ENCODE assay signal across 16 cellular contexts in the genomic region with DNA sequence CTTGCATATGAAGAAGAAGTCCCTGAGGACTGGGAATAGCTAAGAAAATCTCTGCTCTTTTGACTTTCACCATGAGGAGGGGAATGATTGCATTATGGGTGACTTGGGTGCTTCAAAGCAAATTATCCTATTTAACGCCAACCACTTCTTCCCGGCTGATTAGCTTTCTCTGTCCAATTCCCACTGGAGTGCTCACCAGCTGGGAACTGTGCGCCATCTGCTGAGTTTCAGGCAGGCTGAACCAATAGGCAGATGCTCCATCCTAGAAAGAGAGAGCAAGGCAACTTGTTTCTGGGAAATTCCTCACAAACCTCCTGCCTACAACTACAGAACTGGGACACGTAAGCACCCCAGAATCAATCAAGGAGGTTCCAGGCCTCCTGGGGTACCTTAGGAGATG. TPM values are rescaled to one million over a fixed set of nuclear protein-coding genes. Genes with fewer than 3 reads are reported as not detected.
DNase-seq lines count a peak whose midpoint lies in the region; ATAC-seq lines count a peak whose summit lies in the region.
"Had no signal": no experiment of that assay in that cellular context is flagged by ENCODE, and none has a peak within 500 bp of the region (broad histone marks: within the 10 kb centered on the region; RNA-seq: fewer than 3 reads in every experiment).

No MANE protein-coding gene starts in this region.

- no peak overlapping the region for H2AFZ ChIP-seq in neuronal stem cell (ENCODE audit: low read length)

- no peak overlapping the region for H4K91ac ChIP-seq in neuronal stem cell (ENCODE audit: low read depth, low read length, poor library complexity)

- ATAC-seq in HG03571 (IDR thresholded peaks at IDR 0.05; ENCODE audit: unreplicated experiment) = no peak
- ATAC-seq: activated naive CD4-positive, alpha-beta T cell treated with anti-CD3 and anti-CD28 coated beads, Interleukin-2, amount 50 U/mL, for 72 hours had no signal

- no peak overlapping the region for H4K8ac ChIP-seq in neuronal stem cell (ENCODE audit: low read depth, low read length)

- H2BK120ac ChIP-seq in neuronal stem cell (ENCODE audit: low read depth, low read length) = no peak overlapping the region

- no peaks in the 10 kb centered on the region for H3K36me3 ChIP-seq in neuronal stem cell (replicated peaks in 1 of 2; ENCODE audit: control insufficient read depth in 2 of 2, insufficient read depth in 2 of 2, low read length in 2 of 2)
- H3K36me3 ChIP-seq: neutrophil, Peyer's patch had no signal

- H3K4me2 ChIP-seq in neuronal stem cell (ENCODE audit: insufficient read depth, low read length, poor library complexity, severe bottlenecking) = no peak overlapping the region

- H3K18ac ChIP-seq in neuronal stem cell (ENCODE audit: low read length) = no peak overlapping the region

- H2BK12ac ChIP-seq in neuronal stem cell (ENCODE audit: low read length) = no peak overlapping the region

- H3K9me3 ChIP-seq in neuronal stem cell (replicated peaks in 1 of 2; ENCODE audit: control insufficient read depth in 2 of 2, insufficient read depth in 1 of 2, low read depth in 1 of 2, low read length in 2 of 2) = no peaks in the 10 kb centered on the region
- H3K9me3 ChIP-seq: neutrophil, Peyer's patch had no signal

- H3K14ac ChIP-seq in neuronal stem cell (ENCODE audit: low read length) = no peak overlapping the region

- no peak overlapping the region for H2BK15ac ChIP-seq in neuronal stem cell (ENCODE audit: low read length)

- no peak overlapping the region for H3K4me3 ChIP-seq in neuronal stem cell (ENCODE audit: low read length in 2 of 2)
- H3K4me3 ChIP-seq: Peyer's patch had no signal

- no CpG with 5 or more reads among the region's 4 CpGs for WGBS in neuronal stem cell (ENCODE audit: extremely low coverage in 2 of 2, insufficient read length in 2 of 2, insufficient replicate concordance in 1 of 2), 2 donors

- no peak overlapping the region for H3K4ac ChIP-seq in neuronal stem cell (ENCODE audit: low read length)

- H3K27ac ChIP-seq in neuronal stem cell (replicated peaks; ENCODE audit: low read length) = no peak overlapping the region
- H3K27ac ChIP-seq: neutrophil, Peyer's patch had no signal

- no peak overlapping the region for H2AK5ac ChIP-seq in neuronal stem cell (ENCODE audit: low read depth, low read length)

- no peak overlapping the region for H3K23ac ChIP-seq in neuronal stem cell (ENCODE audit: low read depth, low read length, poor library complexity)

- H3K9ac ChIP-seq in neuronal stem cell (ENCODE audit: low read depth, low read length, poor library complexity) = peak overlapping the region; percentile 26

- H3K4me1 ChIP-seq in neuronal stem cell (ENCODE audit: control insufficient read depth in 2 of 2, insufficient read depth in 1 of 2, low read depth in 1 of 2, low read length in 2 of 2) = no peaks in the 10 kb centered on the region
- H3K4me1 ChIP-seq: Peyer's patch had no signal

- H3K79me1 ChIP-seq in neuronal stem cell (ENCODE audit: low read depth, low read length) = no peaks in the 10 kb centered on the region

- H3K27me3 ChIP-seq in neuronal stem cell (ENCODE audit: control insufficient read depth in 3 of 3, insufficient read depth in 3 of 3, low read depth in 1 of 3, low read length in 3 of 3) = no peaks in the 10 kb centered on the region
- H3K27me3 ChIP-seq: neutrophil, Peyer's patch had no signal

- no peak overlapping the region for H2BK5ac ChIP-seq in neuronal stem cell (ENCODE audit: low read length)

- DNase-seq in NCI-H748 (lab: John Stamatoyannopoulos, UW; ENCODE audit: unreplicated experiment) = peak; percentile 16
- no peak for DNase-seq in NCI-H748 treated with DMSO at 0.1 percent for 48 hours (lab: John Stamatoyannopoulos, UW)
- DNase-seq in NCI-H187 (lab: John Stamatoyannopoulos, UW) = peak; percentile 20 to 77
- DNase-seq in NCI-H510A treated with DMSO at 0.1 percent for 48 hours (lab: John Stamatoyannopoulos, UW) = peak; percentile 87
- no peak for DNase-seq in neuronal stem cell (ENCODE audit: low spot score)
- DNase-seq in LoVo (ENCODE audit: low spot score) = no peak
- DNase-seq in GM19238 (ENCODE audit: insufficient read length, low spot score) = no peak
- DNase-seq: activated T-cell treated with anti-CD3 and anti-CD28 coated beads, Interleukin-2, amount 50 U/mL, for 48 hours; C1 segment of cervical spinal cord; DND-41; MV-4-11; Peyer's patch; T1000 had no signal

RNA-seq across cellular contexts. Expression of a gene that starts 49.4 kb away (rescaled TPM):
- 19.0 TPM for polyA plus RNA-seq in neuronal stem cell (2013, experiment 1 of 2)
- polyA plus RNA-seq in neuronal stem cell (2013, experiment 2 of 2) = 17.4 TPM

Comparison
In these comparisons a context has a peak if more than half of its experiments do, and no peak if none do; other contexts are left out.
1. DNase-seq: peak in NCI-H748 (single experiment), NCI-H187 (2 of 2) and NCI-H510A treated with DMSO at 0.1 percent for 48 hours (single experiment); none in NCI-H748 treated with DMSO at 0.1 percent for 48 hours (single experiment), neuronal stem cell (single experiment), LoVo (single experiment) and GM19238 (single experiment).